Comparison of ENCODE assay signal across 1 cellular context in the genomic region with DNA sequence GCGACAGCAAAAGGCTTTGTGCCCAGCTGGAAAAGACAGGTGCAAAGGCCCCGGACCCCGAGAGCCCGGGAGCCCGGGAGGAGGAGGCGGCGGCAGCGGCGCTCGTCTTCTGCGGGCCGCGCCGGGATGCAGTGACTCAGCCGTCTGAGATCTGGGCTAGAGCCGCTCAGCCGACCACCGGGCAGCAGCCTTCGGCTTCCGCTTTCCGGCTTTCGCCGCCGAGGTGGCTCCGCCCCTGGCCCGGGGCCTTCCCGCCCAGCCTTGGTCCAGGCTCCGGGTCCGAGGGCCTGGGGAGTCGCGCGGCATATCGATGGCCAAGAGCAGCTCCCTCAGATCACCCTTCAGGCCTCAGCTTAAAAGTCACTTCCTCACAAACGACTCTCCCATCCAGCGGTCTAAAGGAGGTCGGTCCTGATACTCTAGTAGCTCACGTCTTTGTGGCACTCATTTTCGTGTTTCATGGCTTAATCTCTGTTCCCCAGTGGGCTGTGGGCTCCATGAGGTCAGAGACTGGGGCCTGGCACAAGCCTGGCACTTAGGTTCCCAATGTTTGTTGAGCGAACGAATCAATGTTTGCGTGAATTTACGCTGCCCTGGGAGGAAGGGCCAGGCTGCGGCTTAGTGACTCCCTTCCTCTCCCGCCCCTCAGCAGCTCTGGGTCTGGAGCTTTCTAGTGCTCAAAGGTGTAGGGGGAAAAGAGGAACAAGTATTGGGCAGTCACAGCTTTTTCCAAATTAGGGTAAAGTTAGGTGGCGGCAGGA.
TF ChIP-seq lines count a peak whose summit lies in the region.

A gene (minus strand): TSS at position 146 of the 761 bp plus-strand sequence. CDS start 783 bp downstream, outside the sequence.

TF ChIP-seq in GM12878, 131 proteins besides CTCF, POLR2A, EP300 and RAD21 (continued from another document and continues in another):
- TF ChIP-seq, protein P1, sequence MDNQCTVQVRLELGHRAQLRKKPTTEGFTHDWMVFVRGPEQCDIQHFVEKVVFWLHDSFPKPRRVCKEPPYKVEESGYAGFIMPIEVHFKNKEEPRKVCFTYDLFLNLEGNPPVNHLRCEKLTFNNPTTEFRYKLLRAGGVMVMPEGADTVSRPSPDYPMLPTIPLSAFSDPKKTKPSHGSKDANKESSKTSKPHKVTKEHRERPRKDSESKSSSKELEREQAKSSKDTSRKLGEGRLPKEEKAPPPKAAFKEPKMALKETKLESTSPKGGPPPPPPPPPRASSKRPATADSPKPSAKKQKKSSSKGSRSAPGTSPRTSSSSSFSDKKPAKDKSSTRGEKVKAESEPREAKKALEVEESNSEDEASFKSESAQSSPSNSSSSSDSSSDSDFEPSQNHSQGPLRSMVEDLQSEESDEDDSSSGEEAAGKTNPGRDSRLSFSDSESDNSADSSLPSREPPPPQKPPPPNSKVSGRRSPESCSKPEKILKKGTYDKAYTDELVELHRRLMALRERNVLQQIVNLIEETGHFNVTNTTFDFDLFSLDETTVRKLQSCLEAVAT (IDR thresholded peaks at IDR 0.05), result peak; percentile 97; the same call in 1 of the 2 replicates
- TF ChIP-seq CREB1 (IDR thresholded peaks at IDR 0.05; ENCODE audit: low read depth) (no peak), NFXL1 (IDR thresholded peaks at IDR 0.05; ENCODE audit: borderline replicate concordance) (no peak), ZNF274 (IDR thresholded peaks at IDR 0.05; ENCODE audit: insufficient read depth, insufficient read length) (no peak), CBX3 (IDR thresholded peaks at IDR 0.05; ENCODE audit: borderline replicate concordance, low read depth) (no peak), KLF5 (IDR thresholded peaks at IDR 0.05; ENCODE audit: partially characterized antibody) (no peak), MXI1 (IDR thresholded peaks at IDR 0.05; ENCODE audit: low read depth, low read length) (no peak; the same call in 1 of the 2 replicates), SMARCA5 (IDR thresholded peaks at IDR 0.05) (0 out of 2 replicates have a peak, but pooled peaks have one; percentile 6), CHD4 (IDR thresholded peaks at IDR 0.05) (no peak), WRNIP1 (IDR thresholded peaks at IDR 0.05; ENCODE audit: borderline replicate concordance, low read depth, low read length) (no peak), MTA3 (IDR thresholded peaks at IDR 0.05; ENCODE audit: borderline replicate concordance, low read length) (peak; percentile 58; the same call in 1 of the 2 replicates), SREBF2 (IDR thresholded peaks at IDR 0.05; ENCODE audit: low read length) (no peak), BRCA1 (IDR thresholded peaks at IDR 0.05; ENCODE audit: low read depth, low read length) (no peak), RAD51 (IDR thresholded peaks at IDR 0.05) (no peak), ZNF384 (IDR thresholded peaks at IDR 0.05; ENCODE audit: borderline replicate concordance, low read depth, low read length) (no peak), CBFB (IDR thresholded peaks at IDR 0.05; ENCODE audit: low read depth) (peak; percentile 17), PML (IDR thresholded peaks at IDR 0.05; ENCODE audit: low read length) (peak; percentile 90), NR2C1 (IDR thresholded peaks at IDR 0.05) (no peak), ESRRA (IDR thresholded peaks at IDR 0.05; ENCODE audit: low read length) (no peak), FOXK2 (IDR thresholded peaks at IDR 0.05) (no peak), CREM (IDR thresholded peaks at IDR 0.05; ENCODE audit: low read depth) (0 out of 2 replicates have a peak, but pooled peaks have one; percentile 19), STAT3 (IDR thresholded peaks at IDR 0.05; ENCODE audit: low read depth, low read length) (no peak), LARP7 (IDR thresholded peaks at IDR 0.05) (peak; percentile 57; the same call in 1 of the 2 replicates), ZSCAN29 (IDR thresholded peaks at IDR 0.05) (no peak), TARDBP (IDR thresholded peaks at IDR 0.05; ENCODE audit: borderline replicate concordance) (0 out of 2 replicates have a peak, but pooled peaks have one; percentile 71), BMI1 (IDR thresholded peaks at IDR 0.05; ENCODE audit: borderline replicate concordance) (no peak), SREBF1 (IDR thresholded peaks at IDR 0.05; ENCODE audit: low read length) (no peak), HDAC2 (IDR thresholded peaks at IDR 0.05) (no peak), RBBP5 (conservative IDR thresholded peaks at IDR 0.05) (no peak), GATAD2B (conservative IDR thresholded peaks at IDR 0.05; ENCODE audit: low read depth) (no peak; the same call in 1 of the 2 replicates), MYB (IDR thresholded peaks at IDR 0.05; ENCODE audit: borderline replicate concordance, low read depth, low read length) (no peak), TCF3 (IDR thresholded peaks at IDR 0.05; ENCODE audit: borderline replicate concordance, insufficient read depth, low read depth, low read length) (peak; percentile 45; the same call in 1 of the 2 replicates), BCL11A (IDR thresholded peaks at IDR 0.05; ENCODE audit: low read depth, low read length) (no peak)
- TF ChIP-seq, protein P2, sequence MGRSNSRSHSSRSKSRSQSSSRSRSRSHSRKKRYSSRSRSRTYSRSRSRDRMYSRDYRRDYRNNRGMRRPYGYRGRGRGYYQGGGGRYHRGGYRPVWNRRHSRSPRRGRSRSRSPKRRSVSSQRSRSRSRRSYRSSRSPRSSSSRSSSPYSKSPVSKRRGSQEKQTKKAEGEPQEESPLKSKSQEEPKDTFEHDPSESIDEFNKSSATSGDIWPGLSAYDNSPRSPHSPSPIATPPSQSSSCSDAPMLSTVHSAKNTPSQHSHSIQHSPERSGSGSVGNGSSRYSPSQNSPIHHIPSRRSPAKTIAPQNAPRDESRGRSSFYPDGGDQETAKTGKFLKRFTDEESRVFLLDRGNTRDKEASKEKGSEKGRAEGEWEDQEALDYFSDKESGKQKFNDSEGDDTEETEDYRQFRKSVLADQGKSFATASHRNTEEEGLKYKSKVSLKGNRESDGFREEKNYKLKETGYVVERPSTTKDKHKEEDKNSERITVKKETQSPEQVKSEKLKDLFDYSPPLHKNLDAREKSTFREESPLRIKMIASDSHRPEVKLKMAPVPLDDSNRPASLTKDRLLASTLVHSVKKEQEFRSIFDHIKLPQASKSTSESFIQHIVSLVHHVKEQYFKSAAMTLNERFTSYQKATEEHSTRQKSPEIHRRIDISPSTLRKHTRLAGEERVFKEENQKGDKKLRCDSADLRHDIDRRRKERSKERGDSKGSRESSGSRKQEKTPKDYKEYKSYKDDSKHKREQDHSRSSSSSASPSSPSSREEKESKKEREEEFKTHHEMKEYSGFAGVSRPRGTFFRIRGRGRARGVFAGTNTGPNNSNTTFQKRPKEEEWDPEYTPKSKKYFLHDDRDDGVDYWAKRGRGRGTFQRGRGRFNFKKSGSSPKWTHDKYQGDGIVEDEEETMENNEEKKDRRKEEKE (IDR thresholded peaks at IDR 0.05), result no peak
- TF ChIP-seq, protein P3, sequence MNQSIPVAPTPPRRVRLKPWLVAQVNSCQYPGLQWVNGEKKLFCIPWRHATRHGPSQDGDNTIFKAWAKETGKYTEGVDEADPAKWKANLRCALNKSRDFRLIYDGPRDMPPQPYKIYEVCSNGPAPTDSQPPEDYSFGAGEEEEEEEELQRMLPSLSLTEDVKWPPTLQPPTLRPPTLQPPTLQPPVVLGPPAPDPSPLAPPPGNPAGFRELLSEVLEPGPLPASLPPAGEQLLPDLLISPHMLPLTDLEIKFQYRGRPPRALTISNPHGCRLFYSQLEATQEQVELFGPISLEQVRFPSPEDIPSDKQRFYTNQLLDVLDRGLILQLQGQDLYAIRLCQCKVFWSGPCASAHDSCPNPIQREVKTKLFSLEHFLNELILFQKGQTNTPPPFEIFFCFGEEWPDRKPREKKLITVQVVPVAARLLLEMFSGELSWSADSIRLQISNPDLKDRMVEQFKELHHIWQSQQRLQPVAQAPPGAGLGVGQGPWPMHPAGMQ (IDR thresholded peaks at IDR 0.05; ENCODE audit: borderline replicate concordance), result no peak
- TF ChIP-seq, protein P4, sequence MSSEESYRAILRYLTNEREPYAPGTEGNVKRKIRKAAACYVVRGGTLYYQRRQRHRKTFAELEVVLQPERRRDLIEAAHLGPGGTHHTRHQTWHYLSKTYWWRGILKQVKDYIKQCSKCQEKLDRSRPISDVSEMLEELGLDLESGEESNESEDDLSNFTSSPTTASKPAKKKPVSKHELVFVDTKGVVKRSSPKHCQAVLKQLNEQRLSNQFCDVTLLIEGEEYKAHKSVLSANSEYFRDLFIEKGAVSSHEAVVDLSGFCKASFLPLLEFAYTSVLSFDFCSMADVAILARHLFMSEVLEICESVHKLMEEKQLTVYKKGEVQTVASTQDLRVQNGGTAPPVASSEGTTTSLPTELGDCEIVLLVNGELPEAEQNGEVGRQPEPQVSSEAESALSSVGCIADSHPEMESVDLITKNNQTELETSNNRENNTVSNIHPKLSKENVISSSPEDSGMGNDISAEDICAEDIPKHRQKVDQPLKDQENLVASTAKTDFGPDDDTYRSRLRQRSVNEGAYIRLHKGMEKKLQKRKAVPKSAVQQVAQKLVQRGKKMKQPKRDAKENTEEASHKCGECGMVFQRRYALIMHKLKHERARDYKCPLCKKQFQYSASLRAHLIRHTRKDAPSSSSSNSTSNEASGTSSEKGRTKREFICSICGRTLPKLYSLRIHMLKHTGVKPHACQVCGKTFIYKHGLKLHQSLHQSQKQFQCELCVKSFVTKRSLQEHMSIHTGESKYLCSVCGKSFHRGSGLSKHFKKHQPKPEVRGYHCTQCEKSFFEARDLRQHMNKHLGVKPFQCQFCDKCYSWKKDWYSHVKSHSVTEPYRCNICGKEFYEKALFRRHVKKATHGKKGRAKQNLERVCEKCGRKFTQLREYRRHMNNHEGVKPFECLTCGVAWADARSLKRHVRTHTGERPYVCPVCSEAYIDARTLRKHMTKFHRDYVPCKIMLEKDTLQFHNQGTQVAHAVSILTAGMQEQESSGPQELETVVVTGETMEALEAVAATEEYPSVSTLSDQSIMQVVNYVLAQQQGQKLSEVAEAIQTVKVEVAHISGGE (CRISPR knock-in tag; IDR thresholded peaks at IDR 0.05), result no peak
- TF ChIP-seq, protein P5, sequence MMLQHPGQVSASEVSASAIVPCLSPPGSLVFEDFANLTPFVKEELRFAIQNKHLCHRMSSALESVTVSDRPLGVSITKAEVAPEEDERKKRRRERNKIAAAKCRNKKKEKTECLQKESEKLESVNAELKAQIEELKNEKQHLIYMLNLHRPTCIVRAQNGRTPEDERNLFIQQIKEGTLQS (IDR thresholded peaks at IDR 0.05; ENCODE audit: borderline replicate concordance, extremely low read depth, low read depth, low read length), result no peak
- TF ChIP-seq, protein P6, sequence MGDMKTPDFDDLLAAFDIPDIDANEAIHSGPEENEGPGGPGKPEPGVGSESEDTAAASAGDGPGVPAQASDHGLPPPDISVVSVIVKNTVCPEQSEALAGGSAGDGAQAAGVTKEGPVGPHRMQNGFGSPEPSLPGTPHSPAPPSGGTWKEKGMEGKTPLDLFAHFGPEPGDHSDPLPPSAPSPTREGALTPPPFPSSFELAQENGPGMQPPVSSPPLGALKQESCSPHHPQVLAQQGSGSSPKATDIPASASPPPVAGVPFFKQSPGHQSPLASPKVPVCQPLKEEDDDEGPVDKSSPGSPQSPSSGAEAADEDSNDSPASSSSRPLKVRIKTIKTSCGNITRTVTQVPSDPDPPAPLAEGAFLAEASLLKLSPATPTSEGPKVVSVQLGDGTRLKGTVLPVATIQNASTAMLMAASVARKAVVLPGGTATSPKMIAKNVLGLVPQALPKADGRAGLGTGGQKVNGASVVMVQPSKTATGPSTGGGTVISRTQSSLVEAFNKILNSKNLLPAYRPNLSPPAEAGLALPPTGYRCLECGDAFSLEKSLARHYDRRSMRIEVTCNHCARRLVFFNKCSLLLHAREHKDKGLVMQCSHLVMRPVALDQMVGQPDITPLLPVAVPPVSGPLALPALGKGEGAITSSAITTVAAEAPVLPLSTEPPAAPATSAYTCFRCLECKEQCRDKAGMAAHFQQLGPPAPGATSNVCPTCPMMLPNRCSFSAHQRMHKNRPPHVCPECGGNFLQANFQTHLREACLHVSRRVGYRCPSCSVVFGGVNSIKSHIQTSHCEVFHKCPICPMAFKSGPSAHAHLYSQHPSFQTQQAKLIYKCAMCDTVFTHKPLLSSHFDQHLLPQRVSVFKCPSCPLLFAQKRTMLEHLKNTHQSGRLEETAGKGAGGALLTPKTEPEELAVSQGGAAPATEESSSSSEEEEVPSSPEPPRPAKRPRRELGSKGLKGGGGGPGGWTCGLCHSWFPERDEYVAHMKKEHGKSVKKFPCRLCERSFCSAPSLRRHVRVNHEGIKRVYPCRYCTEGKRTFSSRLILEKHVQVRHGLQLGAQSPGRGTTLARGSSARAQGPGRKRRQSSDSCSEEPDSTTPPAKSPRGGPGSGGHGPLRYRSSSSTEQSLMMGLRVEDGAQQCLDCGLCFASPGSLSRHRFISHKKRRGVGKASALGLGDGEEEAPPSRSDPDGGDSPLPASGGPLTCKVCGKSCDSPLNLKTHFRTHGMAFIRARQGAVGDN (IDR thresholded peaks at IDR 0.05), result no peak; the same call in none of the 2 replicates
- TF ChIP-seq, protein P7, sequence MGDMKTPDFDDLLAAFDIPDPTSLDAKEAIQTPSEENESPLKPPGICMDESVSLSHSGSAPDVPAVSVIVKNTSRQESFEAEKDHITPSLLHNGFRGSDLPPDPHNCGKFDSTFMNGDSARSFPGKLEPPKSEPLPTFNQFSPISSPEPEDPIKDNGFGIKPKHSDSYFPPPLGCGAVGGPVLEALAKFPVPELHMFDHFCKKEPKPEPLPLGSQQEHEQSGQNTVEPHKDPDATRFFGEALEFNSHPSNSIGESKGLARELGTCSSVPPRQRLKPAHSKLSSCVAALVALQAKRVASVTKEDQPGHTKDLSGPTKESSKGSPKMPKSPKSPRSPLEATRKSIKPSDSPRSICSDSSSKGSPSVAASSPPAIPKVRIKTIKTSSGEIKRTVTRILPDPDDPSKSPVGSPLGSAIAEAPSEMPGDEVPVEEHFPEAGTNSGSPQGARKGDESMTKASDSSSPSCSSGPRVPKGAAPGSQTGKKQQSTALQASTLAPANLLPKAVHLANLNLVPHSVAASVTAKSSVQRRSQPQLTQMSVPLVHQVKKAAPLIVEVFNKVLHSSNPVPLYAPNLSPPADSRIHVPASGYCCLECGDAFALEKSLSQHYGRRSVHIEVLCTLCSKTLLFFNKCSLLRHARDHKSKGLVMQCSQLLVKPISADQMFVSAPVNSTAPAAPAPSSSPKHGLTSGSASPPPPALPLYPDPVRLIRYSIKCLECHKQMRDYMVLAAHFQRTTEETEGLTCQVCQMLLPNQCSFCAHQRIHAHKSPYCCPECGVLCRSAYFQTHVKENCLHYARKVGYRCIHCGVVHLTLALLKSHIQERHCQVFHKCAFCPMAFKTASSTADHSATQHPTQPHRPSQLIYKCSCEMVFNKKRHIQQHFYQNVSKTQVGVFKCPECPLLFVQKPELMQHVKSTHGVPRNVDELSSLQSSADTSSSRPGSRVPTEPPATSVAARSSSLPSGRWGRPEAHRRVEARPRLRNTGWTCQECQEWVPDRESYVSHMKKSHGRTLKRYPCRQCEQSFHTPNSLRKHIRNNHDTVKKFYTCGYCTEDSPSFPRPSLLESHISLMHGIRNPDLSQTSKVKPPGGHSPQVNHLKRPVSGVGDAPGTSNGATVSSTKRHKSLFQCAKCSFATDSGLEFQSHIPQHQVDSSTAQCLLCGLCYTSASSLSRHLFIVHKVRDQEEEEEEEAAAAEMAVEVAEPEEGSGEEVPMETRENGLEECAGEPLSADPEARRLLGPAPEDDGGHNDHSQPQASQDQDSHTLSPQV (IDR thresholded peaks at IDR 0.05), result no peak
- TF ChIP-seq, protein P8, sequence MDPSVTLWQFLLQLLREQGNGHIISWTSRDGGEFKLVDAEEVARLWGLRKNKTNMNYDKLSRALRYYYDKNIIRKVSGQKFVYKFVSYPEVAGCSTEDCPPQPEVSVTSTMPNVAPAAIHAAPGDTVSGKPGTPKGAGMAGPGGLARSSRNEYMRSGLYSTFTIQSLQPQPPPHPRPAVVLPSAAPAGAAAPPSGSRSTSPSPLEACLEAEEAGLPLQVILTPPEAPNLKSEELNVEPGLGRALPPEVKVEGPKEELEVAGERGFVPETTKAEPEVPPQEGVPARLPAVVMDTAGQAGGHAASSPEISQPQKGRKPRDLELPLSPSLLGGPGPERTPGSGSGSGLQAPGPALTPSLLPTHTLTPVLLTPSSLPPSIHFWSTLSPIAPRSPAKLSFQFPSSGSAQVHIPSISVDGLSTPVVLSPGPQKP (IDR thresholded peaks at IDR 0.05; ENCODE audit: low read depth, low read length), result 0 out of 2 replicates have a peak, but pooled peaks have one; percentile 14
